18 cellular contexts compared by ENCODE assay signal in the genomic region with DNA sequence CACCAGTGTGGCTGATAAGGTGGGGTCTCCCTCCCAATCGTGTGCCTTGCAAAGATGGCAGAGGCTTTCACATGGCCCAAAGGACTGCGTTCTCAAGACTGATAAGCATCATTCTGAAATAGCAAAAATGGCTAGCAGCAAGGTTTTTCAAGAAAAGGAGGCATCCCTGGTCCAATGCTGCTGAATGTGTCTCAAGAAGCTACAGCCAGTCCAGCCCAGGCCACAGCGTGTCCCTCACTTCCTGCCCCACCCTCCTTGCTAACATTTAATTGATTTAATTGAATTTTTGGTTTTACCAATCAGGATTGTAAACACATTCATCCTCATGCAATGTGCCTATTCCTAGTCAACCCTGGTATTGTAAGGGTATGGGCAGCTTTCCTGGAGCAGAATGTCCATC. TPM values are rescaled to one million over a fixed set of nuclear protein-coding genes. Genes with fewer than 3 reads are reported as not detected.
A peak's percentile ranks its signal among the peaks of the same experiment; 100 is the strongest.
DNase-seq lines count a peak whose midpoint lies in the region; ATAC-seq and TF ChIP-seq lines count a peak whose summit lies in the region.
"Had no signal": no experiment of that assay in that cellular context is flagged by ENCODE, and none has a peak within 500 bp of the region (broad histone marks: within the 10 kb centered on the region; RNA-seq: fewer than 3 reads in every experiment).

No MANE protein-coding gene starts in this region.

- H3K36me3 ChIP-seq in SK-N-SH (replicated peaks in 1 of 2; ENCODE audit: control insufficient read depth in 1 of 2, insufficient read depth in 2 of 2, low read length in 1 of 2) (no peaks in the 10 kb centered on the region), adipocyte (ENCODE audit: control insufficient read depth, insufficient read depth, low read length, severe bottlenecking) (no peaks in the 10 kb centered on the region), osteoblast (ENCODE audit: insufficient read depth, low read length) (no peaks in the 10 kb centered on the region), GM23338 (ENCODE audit: insufficient read depth) (no peaks in the 10 kb centered on the region)
- H3K36me3 ChIP-seq: left lung had no signal

- peaks cover 11% of the 10 kb centered on the region for H3K27me3 Mint-ChIP-seq in GM23338 (ENCODE audit: insufficient read depth, low read depth, poor library complexity)
- no peaks in the 10 kb centered on the region for H3K27me3 Mint-ChIP-seq in activated naive CD4-positive, alpha-beta T cell treated with anti-CD3 and anti-CD28 coated beads for 36 hours (ENCODE audit: low read depth)
- H3K27me3 Mint-ChIP-seq: progenitor cell of endocrine pancreas had no signal

- H3K27ac ChIP-seq in SK-N-SH (ENCODE audit: low read depth in 2 of 2, low read length in 1 of 2) = peak overlapping the region; percentile 51 to 91; a peak in 3 of 4 replicates
- H3K27ac ChIP-seq in osteoblast (ENCODE audit: low read depth, low read length) = peak overlapping the region; percentile 52
- H3K27ac ChIP-seq in GM23338 (ENCODE audit: low read depth) = no peak overlapping the region
- H3K27ac ChIP-seq: coronary artery, left lung had no signal

- H3K4me1 ChIP-seq in SK-N-SH (ENCODE audit: control insufficient read depth in 1 of 2, insufficient read depth in 2 of 2, low read depth in 1 of 2, low read length in 1 of 2) = peaks cover 22 to 88% of the 10 kb centered on the region in 2 experiments
- H3K4me1 ChIP-seq in adipocyte (ENCODE audit: control insufficient read depth, insufficient read depth, low read length) = peaks cover 24% of the 10 kb centered on the region
- peaks cover 49% of the 10 kb centered on the region for H3K4me1 ChIP-seq in osteoblast (ENCODE audit: insufficient read depth, low read length)
- H3K4me1 ChIP-seq in GM23338 (ENCODE audit: insufficient read depth) = peaks cover 14% of the 10 kb centered on the region; the same call in 1 of the 2 replicates

- H4K20me1 ChIP-seq in SK-N-SH (ENCODE audit: insufficient read depth) (no peaks in the 10 kb centered on the region), osteoblast (ENCODE audit: insufficient read depth, low read length) (no peaks in the 10 kb centered on the region), GM23338 (replicated peaks; ENCODE audit: insufficient read depth) (no peaks in the 10 kb centered on the region; the same call in 1 of the 2 replicates)

- H3K4me3 ChIP-seq in SK-N-SH (ENCODE audit: low read depth in 2 of 2, low read length in 1 of 2) (peak overlapping the region in 1 of 2 experiments; percentile 2; a peak in 1 of 4 replicates), adipocyte (ENCODE audit: low read length) (no peak overlapping the region), osteoblast (ENCODE audit: insufficient read depth, low read length) (no peak overlapping the region), GM23338 (no peak overlapping the region)
- H3K4me3 ChIP-seq: coronary artery, left lung had no signal

- no peak for ATAC-seq in SK-N-SH treated with all-trans-retinoic acid at 6 μM for 48 hours
- ATAC-seq in GM23338 = no peak
- no peak for ATAC-seq in HG03378 (IDR thresholded peaks at IDR 0.05; ENCODE audit: unreplicated experiment)
- ATAC-seq: stimulated activated memory B cell treated with anti-CD40 and anti-IgM and Interleukin-4, amounts not matched to agents 10 μg/mL and 1 μg/mL and 100 μg/mL, for 72 hours had no signal

- TF ChIP-seq RAD21 in SK-N-SH (IDR thresholded peaks at IDR 0.05; ENCODE audit: low read length) = no peak

- CTCF ChIA-PET in SK-N-SH (lab: Yijun Ruan, JAX) = interaction anchor here (0.8 to 37.1 kb wide), 15 partner anchors 10 to 652 kb away, joined by 3 to 920 read pairs (median 4); partner anchors contain the start of gene C14orf132
- CTCF ChIA-PET in activated naive CD4-positive, alpha-beta T cell treated with anti-CD3 and anti-CD28 coated beads for 36 hours (lab: Charles Lee) = interaction anchor here (1.6 kb wide), 1 partner anchor 180 kb away, joined by 5 read pairs; no protein-coding TSS in a partner anchor

- H3K9me2 ChIP-seq in SK-N-SH (no peaks in the 10 kb centered on the region), GM23338 (ENCODE audit: insufficient read depth) (no peaks in the 10 kb centered on the region)

- no peak for TF ChIP-seq EP300 in SK-N-SH (IDR thresholded peaks at IDR 0.05; ENCODE audit: borderline replicate concordance in 1 of 2, low read depth in 1 of 2, low read length in 1 of 2)

- H3K36me3 Mint-ChIP-seq in GM23338 (ENCODE audit: low read depth) = no peaks in the 10 kb centered on the region
- H3K36me3 Mint-ChIP-seq in activated naive CD4-positive, alpha-beta T cell treated with anti-CD3 and anti-CD28 coated beads for 36 hours (ENCODE audit: low read depth) = no peaks in the 10 kb centered on the region
- H3K36me3 Mint-ChIP-seq: naive B cell; stimulated activated memory B cell treated with anti-CD40 and anti-IgM and Interleukin-4, amounts not matched to agents 10 μg/mL and 1 μg/mL and 100 μg/mL, for 72 hours had no signal

- TF ChIP-seq CTCF in SK-N-SH (IDR thresholded peaks at IDR 0.05) = no peak
- no peak for TF ChIP-seq CTCF in osteoblast (IDR thresholded peaks at IDR 0.05; ENCODE audit: extremely low read depth, low read depth, low read length)
- no peak for TF ChIP-seq CTCF in GM23338 (conservative IDR thresholded peaks at IDR 0.05; ENCODE audit: low read depth in 2 of 2)

- no peak overlapping the region for H2AFZ ChIP-seq in SK-N-SH (ENCODE audit: low read depth)
- H2AFZ ChIP-seq in osteoblast (ENCODE audit: low read length) = no peak overlapping the region
- no peak overlapping the region for H2AFZ ChIP-seq in GM23338

- no peaks in the 10 kb centered on the region for H3F3A ChIP-seq in SK-N-SH (replicated peaks; ENCODE audit: insufficient read depth)
- H3F3A ChIP-seq in GM23338 (replicated peaks; ENCODE audit: low read depth) = no peaks in the 10 kb centered on the region

- no peak overlapping the region for H3K9ac ChIP-seq in SK-N-SH
- no peak overlapping the region for H3K9ac ChIP-seq in adipocyte (ENCODE audit: low read length)

- POLR2A ChIA-PET in SK-N-SH (lab: Yijun Ruan, JAX) = interaction anchor here (0.9 to 3.6 kb wide), 8 partner anchors 29 to 682 kb away, joined by 3 to 16 read pairs (median 4); partner anchors contain the start of genes BDKRB2 and C14orf132

- 71% methylated on average over 3 of the region's 3 CpGs for WGBS in SK-N-SH (ENCODE audit: low lambda C conversion rate)

- H3K27me3 ChIP-seq in SK-N-SH (ENCODE audit: insufficient read depth) = no peaks in the 10 kb centered on the region
- peaks cover 8% of the 10 kb centered on the region for H3K27me3 ChIP-seq in adipocyte (replicated peaks; ENCODE audit: control insufficient read depth, insufficient read depth, low read length)
- H3K27me3 ChIP-seq in osteoblast (ENCODE audit: insufficient read depth, low read length) = no peaks in the 10 kb centered on the region
- no peaks in the 10 kb centered on the region for H3K27me3 ChIP-seq in GM23338 (ENCODE audit: insufficient read depth)
- H3K27me3 ChIP-seq: left lung had no signal

- H3K9me3 ChIP-seq in SK-N-SH (no peaks in the 10 kb centered on the region), adipocyte (ENCODE audit: control insufficient read depth, low read length) (no peaks in the 10 kb centered on the region), osteoblast (ENCODE audit: low read depth, low read length) (no peaks in the 10 kb centered on the region)
- H3K9me3 ChIP-seq: left lung had no signal

- DNase-seq in SK-N-SH = no peak
- DNase-seq in adipocyte (ENCODE audit: low read depth) = peak; percentile 10
- DNase-seq in osteoblast (ENCODE audit: insufficient read length, low spot score, missing footprints) = no peak
- DNase-seq in GM23338 (ENCODE audit: low spot score) = no peak
- DNase-seq in NCI-H446 treated with DMSO at 0.1 percent for 48 hours (lab: John Stamatoyannopoulos, UW) = no peak
- DNase-seq in activated naive CD4-positive, alpha-beta T cell treated with anti-CD3 and anti-CD28 coated beads for 36 hours = no peak
- DNase-seq: ACHN; activated CD4-positive, CD25-positive, alpha-beta regulatory T cell; activated T-cell treated with anti-CD3 and anti-CD28 coated beads, Interleukin-2, amount 50 U/mL, for 24 hours; effector CD8-positive, alpha-beta T cell; left lung; mesendoderm; naive B cell had no signal

- H3K4me3 Mint-ChIP-seq in GM23338 = no peak overlapping the region
- H3K4me3 Mint-ChIP-seq in activated naive CD4-positive, alpha-beta T cell treated with anti-CD3 and anti-CD28 coated beads for 36 hours = no peak overlapping the region
- H3K4me3 Mint-ChIP-seq: activated T-cell treated with anti-CD3 and anti-CD28 coated beads, Interleukin-2, amount 50 U/mL, for 24 hours; naive B cell; stimulated activated memory B cell treated with anti-CD40 and anti-IgM and Interleukin-4, amounts not matched to agents 10 μg/mL and 1 μg/mL and 100 μg/mL, for 72 hours had no signal

- H3K4me1 Mint-ChIP-seq in GM23338 = peaks cover 28% of the 10 kb centered on the region
- no peaks in the 10 kb centered on the region for H3K4me1 Mint-ChIP-seq in activated naive CD4-positive, alpha-beta T cell treated with anti-CD3 and anti-CD28 coated beads for 36 hours (ENCODE audit: low read depth)
- H3K4me1 Mint-ChIP-seq: stimulated activated memory B cell treated with anti-CD40 and anti-IgM and Interleukin-4, amounts not matched to agents 10 μg/mL and 1 μg/mL and 100 μg/mL, for 72 hours had no signal

- intact Hi-C loops in activated naive CD4-positive, alpha-beta T cell treated with anti-CD3 and anti-CD28 coated beads for 36 hours (cut with micrococcal nuclease) = no loop called here

- H3K9me3 Mint-ChIP-seq in GM23338 = no peaks in the 10 kb centered on the region
- no peaks in the 10 kb centered on the region for H3K9me3 Mint-ChIP-seq in activated naive CD4-positive, alpha-beta T cell treated with anti-CD3 and anti-CD28 coated beads for 36 hours
- H3K9me3 Mint-ChIP-seq: activated T-cell treated with anti-CD3 and anti-CD28 coated beads, Interleukin-2, amount 50 U/mL, for 24 hours; naive B cell; stimulated activated memory B cell treated with anti-CD40 and anti-IgM and Interleukin-4, amounts not matched to agents 10 μg/mL and 1 μg/mL and 100 μg/mL, for 72 hours had no signal

- peak overlapping the region; percentile 68; the same call in 1 of the 2 replicates for H3K4me2 ChIP-seq in SK-N-SH
- H3K4me2 ChIP-seq in osteoblast (ENCODE audit: insufficient read depth, low read length) = peak overlapping the region; percentile 41
- no peak overlapping the region for H3K4me2 ChIP-seq in GM23338

- H3K79me2 ChIP-seq in SK-N-SH (ENCODE audit: insufficient read depth) (no peaks in the 10 kb centered on the region), osteoblast (ENCODE audit: insufficient read depth, low read length) (no peaks in the 10 kb centered on the region), GM23338 (replicated peaks; ENCODE audit: insufficient read depth) (no peaks in the 10 kb centered on the region)

- H3K27ac Mint-ChIP-seq in GM23338 = no peak overlapping the region
- no peak overlapping the region for H3K27ac Mint-ChIP-seq in activated naive CD4-positive, alpha-beta T cell treated with anti-CD3 and anti-CD28 coated beads for 36 hours
- H3K27ac Mint-ChIP-seq: activated T-cell treated with anti-CD3 and anti-CD28 coated beads, Interleukin-2, amount 50 U/mL, for 24 hours; stimulated activated memory B cell treated with anti-CD40 and anti-IgM and Interleukin-4, amounts not matched to agents 10 μg/mL and 1 μg/mL and 100 μg/mL, for 72 hours had no signal

RNA-seq across cellular contexts. Expression of gene C14orf132, which starts 55.9 kb away (rescaled TPM):
- polyA plus RNA-seq in SK-N-SH (2012; rRNA removed) (5.5 and 7.1 TPM in 2 replicates), GM23338 (2016; fragmentation: Nextera tagmentation; extraction: Ambion mirVana) (12.7 and 13.8 TPM in 2 replicates)
- 5.4 and 6.5 TPM in 2 replicates for polyA plus RNA-seq in SK-N-SH (2012; cell fraction: cytosol; rRNA removed)
- polyA plus RNA-seq in SK-N-SH (2012; cell fraction: nucleus; rRNA removed) = 7.6 and 8.7 TPM in 2 replicates
- total RNA-seq in osteoblast = 40.2 and 41.5 TPM in 2 replicates
- total RNA-seq in GM23338 (2014; rRNA removed; shearing (Covaris generic)) = 15.1 and 16.2 TPM in 2 replicates
- total RNA-seq in activated naive CD4-positive, alpha-beta T cell treated with anti-CD3 and anti-CD28 coated beads for 36 hours = 1 to 10 TPM; 3.2 to 4.9 TPM
